Comparison of ENCODE assay signal across 19 cellular contexts in the genomic region with DNA sequence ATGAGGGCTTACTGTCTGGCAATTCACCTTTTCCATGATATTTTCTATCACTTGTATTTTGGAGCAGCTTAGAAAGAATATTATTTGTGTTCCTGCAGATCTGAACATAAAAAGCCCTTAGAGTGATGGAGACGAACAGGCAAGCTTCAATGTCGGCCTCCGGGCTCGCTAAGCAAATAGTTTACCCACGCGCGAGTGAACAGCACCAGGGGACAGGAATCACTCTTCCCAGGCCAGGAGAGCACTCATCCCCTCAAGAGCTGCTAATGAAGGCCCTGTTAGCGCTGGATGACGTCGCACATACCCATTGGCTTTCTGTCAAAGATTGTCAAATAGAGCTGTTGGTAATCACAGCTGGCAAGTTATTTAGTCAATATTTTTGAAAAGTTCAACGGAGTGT.
DNase-seq lines count a peak whose midpoint lies in the region; ATAC-seq, FAIRE-seq and TF ChIP-seq lines count a peak whose summit lies in the region.
"Had no signal": no experiment of that assay in that cellular context is flagged by ENCODE, and none has a peak within 500 bp of the region (broad histone marks: within the 10 kb centered on the region; RNA-seq: fewer than 3 reads in every experiment).

No MANE protein-coding gene starts in this region.

- H3K27ac ChIP-seq in HUES48 (ENCODE audit: low read depth, low read length), result peak overlapping the region; percentile 41
- H3K27ac ChIP-seq in ascending aorta, result peak overlapping the region; percentile 11 to 47
- H3K27ac ChIP-seq in parathyroid adenoma, result peak overlapping the region; percentile 53
- no peak overlapping the region for H3K27ac ChIP-seq in osteoblast (ENCODE audit: low read depth, low read length)
- H3K27ac ChIP-seq in small intestine (ENCODE audit: low read depth in 1 of 2, low read length in 1 of 2), result no peak overlapping the region
- H3K27ac ChIP-seq: epithelial cell of prostate, gastrocnemius medialis, SK-N-MC, skin epidermis had no signal

- no peaks in the 10 kb centered on the region for H4K20me1 ChIP-seq in osteoblast (ENCODE audit: insufficient read depth, low read length)

- TF ChIP-seq CTCF in ascending aorta (IDR thresholded peaks at IDR 0.05) (no peak), parathyroid adenoma (IDR thresholded peaks at IDR 0.05) (no peak), osteoblast (IDR thresholded peaks at IDR 0.05; ENCODE audit: extremely low read depth, low read depth, low read length) (no peak)

- no peaks in the 10 kb centered on the region for H3K79me2 ChIP-seq in parathyroid adenoma
- H3K79me2 ChIP-seq in osteoblast (ENCODE audit: insufficient read depth, low read length), result no peaks in the 10 kb centered on the region

- peak; percentile 73 for DNase-seq in NCI-H2029 treated with DMSO at 0.1 percent for 48 hours (lab: John Stamatoyannopoulos, UW)
- DNase-seq in ascending aorta (ENCODE audit: low spot score in 2 of 2), result no peak
- DNase-seq in osteoblast (ENCODE audit: insufficient read length, low spot score, missing footprints), result no peak
- no peak for DNase-seq in small intestine
- DNase-seq in left colon, result no peak
- DNase-seq: activated CD4-positive, alpha-beta T cell treated with anti-CD3 and anti-CD28 coated beads for 36 hours; activated naive CD4-positive, alpha-beta T cell treated with Interleukin-2 at 50 U/mL for 16 hours; aorta; gastrocnemius medialis; stimulated activated CD4-positive, alpha-beta T cell treated with anti-CD3 and anti-CD28 coated beads, Interleukin-4, amount 100 ng/mL, for 24 hours; stimulated activated CD8-positive, alpha-beta memory T cell treated with anti-CD3 and anti-CD28 coated beads, Interleukin-4, amount 100 ng/mL, for 48 hours had no signal

- H3K4me1 ChIP-seq in HUES48 (ENCODE audit: control insufficient read depth, insufficient read depth, low read length), result peaks cover 33% of the 10 kb centered on the region
- H3K4me1 ChIP-seq in ascending aorta, result peaks cover 10 to 32% of the 10 kb centered on the region in 2 donors
- peaks cover 23% of the 10 kb centered on the region for H3K4me1 ChIP-seq in parathyroid adenoma
- peaks cover 8% of the 10 kb centered on the region for H3K4me1 ChIP-seq in osteoblast (ENCODE audit: insufficient read depth, low read length)
- peaks cover 0 to 4% of the 10 kb centered on the region in 2 donors for H3K4me1 ChIP-seq in small intestine (ENCODE audit: control insufficient read depth in 2 of 2, insufficient read depth in 1 of 2, low read depth in 1 of 2, low read length in 1 of 2)

- no peak for FAIRE-seq in small intestine (lab: Jason Lieb, UNC)
- FAIRE-seq: colon had no signal

- no peak for ATAC-seq in left colon
- ATAC-seq: gastrocnemius medialis had no signal

- H3K27me3 ChIP-seq in HUES48 (ENCODE audit: control insufficient read depth, insufficient read depth, low read length) (no peaks in the 10 kb centered on the region), ascending aorta (no peaks in the 10 kb centered on the region), parathyroid adenoma (ENCODE audit: control insufficient read depth, insufficient read depth, low read length) (no peaks in the 10 kb centered on the region), osteoblast (ENCODE audit: insufficient read depth, low read length) (no peaks in the 10 kb centered on the region), small intestine (ENCODE audit: control insufficient read depth in 2 of 2, insufficient read depth in 2 of 2, low read length in 2 of 2) (no peaks in the 10 kb centered on the region)
- H3K27me3 ChIP-seq: gastrocnemius medialis had no signal

- no peaks in the 10 kb centered on the region for H3K9me3 ChIP-seq in HUES48 (ENCODE audit: control insufficient read depth, insufficient read depth, low read length)
- no peaks in the 10 kb centered on the region for H3K9me3 ChIP-seq in ascending aorta
- H3K9me3 ChIP-seq in parathyroid adenoma (ENCODE audit: control insufficient read depth, low read length), result no peaks in the 10 kb centered on the region
- no peaks in the 10 kb centered on the region for H3K9me3 ChIP-seq in osteoblast (ENCODE audit: low read depth, low read length)
- no peaks in the 10 kb centered on the region for H3K9me3 ChIP-seq in small intestine (ENCODE audit: control insufficient read depth, low read depth)
- H3K9me3 ChIP-seq: gastrocnemius medialis, thoracic aorta had no signal

- 84 to 98% (median 93%) methylated on average over 11 of the region's 11 CpGs for WGBS in small intestine, 3 donors

- H3K9ac ChIP-seq in HUES48 (ENCODE audit: low read depth, low read length) (no peak overlapping the region), parathyroid adenoma (no peak overlapping the region)

- intact Hi-C loops in ascending aorta (cut with DNase I), result loop anchor here (10.0 kb wide), 1 partner anchor 420 kb away; no protein-coding TSS in a partner anchor
- intact Hi-C loops in left colon (cut with DNase I, micrococcal nuclease), result no loop called here

- H3K4me2 ChIP-seq in parathyroid adenoma (ENCODE audit: low read length) (peak overlapping the region; percentile 37), osteoblast (ENCODE audit: insufficient read depth, low read length) (no peak overlapping the region)

- peak overlapping the region; percentile 59 for H2AFZ ChIP-seq in parathyroid adenoma
- no peak overlapping the region for H2AFZ ChIP-seq in osteoblast (ENCODE audit: low read length)

- H3K36me3 ChIP-seq in HUES48 (ENCODE audit: control insufficient read depth, insufficient read depth, low read length), result no peaks in the 10 kb centered on the region
- no peaks in the 10 kb centered on the region for H3K36me3 ChIP-seq in ascending aorta
- H3K36me3 ChIP-seq in parathyroid adenoma (ENCODE audit: control insufficient read depth, insufficient read depth, low read length), result no peaks in the 10 kb centered on the region
- no peaks in the 10 kb centered on the region for H3K36me3 ChIP-seq in osteoblast (ENCODE audit: insufficient read depth, low read length)
- H3K36me3 ChIP-seq in small intestine (ENCODE audit: control insufficient read depth in 2 of 2, insufficient read depth in 2 of 2, low read length in 2 of 2), result no peaks in the 10 kb centered on the region
- H3K36me3 ChIP-seq: gastrocnemius medialis, thoracic aorta had no signal

- H3K4me3 ChIP-seq in HUES48 (ENCODE audit: low read depth, low read length), result no peak overlapping the region
- H3K4me3 ChIP-seq in ascending aorta, result no peak overlapping the region
- H3K4me3 ChIP-seq in parathyroid adenoma (ENCODE audit: low read depth, low read length), result no peak overlapping the region
- H3K4me3 ChIP-seq in osteoblast (ENCODE audit: insufficient read depth, low read length), result no peak overlapping the region
- H3K4me3 ChIP-seq in small intestine (ENCODE audit: low read depth in 1 of 2, low read length in 2 of 2), result no peak overlapping the region
- H3K4me3 ChIP-seq: gastrocnemius medialis, lung, SK-N-MC, skin epidermis, thoracic aorta had no signal

Comparison
In these comparisons a context has a peak if more than half of its experiments do, and no peak if none do; other contexts are left out.
1. H3K27ac ChIP-seq: peak in HUES48 (single experiment), ascending aorta (2 of 2) and parathyroid adenoma (single experiment); none in osteoblast (single experiment) and small intestine (0 of 2).